ENCODE assay signal across 9 cellular contexts in the genomic region with DNA sequence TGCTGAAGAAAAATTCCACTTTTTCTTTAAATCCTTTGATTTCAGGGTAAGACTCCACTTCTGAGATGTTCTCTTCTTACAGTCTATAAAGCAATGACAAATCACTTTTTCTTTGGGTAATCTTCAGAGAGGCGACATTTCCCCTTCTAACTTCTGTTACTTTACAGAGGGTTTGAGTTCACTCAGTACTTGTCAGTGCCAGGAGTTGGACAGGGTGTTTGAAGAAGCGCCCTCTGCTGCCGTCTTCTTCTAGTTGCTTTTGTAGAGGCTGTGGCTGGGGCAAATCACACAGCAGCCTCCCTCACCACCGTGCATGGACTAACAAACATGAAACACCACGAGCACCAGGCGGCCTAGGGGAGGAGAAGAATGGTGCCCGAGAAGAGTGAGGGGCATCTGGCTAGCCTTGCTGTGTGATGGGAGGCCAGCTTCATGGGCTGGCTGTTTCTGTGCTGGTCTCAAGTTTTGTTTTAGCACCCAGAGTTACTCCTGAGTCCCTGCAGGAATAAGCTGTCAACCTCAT. TPM values are rescaled to one million over a fixed set of nuclear protein-coding genes. Genes with fewer than 3 reads are reported as not detected.
A peak's percentile ranks its signal among the peaks of the same experiment; 100 is the strongest.
DNase-seq lines count a peak whose midpoint lies in the region; TF ChIP-seq lines count a peak whose summit lies in the region.
"Had no signal": no experiment of that assay in that cellular context is flagged by ENCODE, and none has a peak within 500 bp of the region (broad histone marks: within the 10 kb centered on the region; RNA-seq: fewer than 3 reads in every experiment).

Gene CD80 (minus strand): TSS at position 174 of the 523 bp plus-strand sequence. CDS start 1,886 bp downstream, outside the sequence.

- H3K9me3 ChIP-seq in MG63 (no peaks in the 10 kb centered on the region), WERI-Rb-1 (ENCODE audit: severe bottlenecking) (no peaks in the 10 kb centered on the region)

- TF ChIP-seq CTCF in GM12875 (IDR thresholded peaks at IDR 0.05; ENCODE audit: borderline replicate concordance, insufficient read depth, low read depth, low read length) (peak; percentile 72), HFFc6 (IDR thresholded peaks at IDR 0.05) (peak; percentile 71), WERI-Rb-1 (IDR thresholded peaks at IDR 0.05; ENCODE audit: low read depth, low read length) (peak; percentile 64)

- peaks cover 14% of the 10 kb centered on the region for H3K27me3 Mint-ChIP-seq in HFFc6 (ENCODE audit: insufficient read depth)

- peak within 1 kb of the TSS; percentile 1; the same call in 1 of the 2 replicates for H3K4me3 Mint-ChIP-seq in HFFc6

- H3K9me3 Mint-ChIP-seq in HFFc6, result no peaks in the 10 kb centered on the region

- peak; percentile 35 for DNase-seq in 8988T
- peak; percentile 48 for DNase-seq in HFFc6
- DNase-seq in MG63, result peak; percentile 48
- peak; percentile 68 for DNase-seq in WERI-Rb-1
- DNase-seq in dermis blood vessel endothelial cell, result peak; percentile 65
- DNase-seq in mucosa of gallbladder (ENCODE audit: low spot score), result peak; percentile 74
- DNase-seq in NCI-H1048 (lab: John Stamatoyannopoulos, UW), result no peak

- no peaks in the 10 kb centered on the region for H3K4me1 Mint-ChIP-seq in HFFc6 (ENCODE audit: low read depth)

- H3K36me3 ChIP-seq in MG63 (no peaks in the 10 kb centered on the region), WERI-Rb-1 (no peaks in the 10 kb centered on the region)

- no peak within 1 kb of the TSS for H3K27ac Mint-ChIP-seq in HFFc6

- H3K27me3 ChIP-seq in MG63, result no peaks in the 10 kb centered on the region
- peaks cover 21% of the 10 kb centered on the region for H3K27me3 ChIP-seq in WERI-Rb-1 (ENCODE audit: insufficient read depth, low read depth, severe bottlenecking)

- no peak within 1 kb of the TSS for H3K27ac ChIP-seq in WERI-Rb-1

- H3K4me3 ChIP-seq in GM12875 (ENCODE audit: low read depth, low read length) (peak within 1 kb of the TSS; percentile 47), MG63 (no peak within 1 kb of the TSS), WERI-Rb-1 (ENCODE audit: low read depth, low read length) (no peak within 1 kb of the TSS)

- no peaks in the 10 kb centered on the region for H3K36me3 Mint-ChIP-seq in HFFc6 (ENCODE audit: low read depth)

RNA-seq across cellular contexts. Expression of gene CD80, which starts in this region (rescaled TPM):
- not detected for total RNA-seq in HFFc6 (2021; fragmentation: NEBNext Ultra II Directional; extraction: Animal tissue kit (Norgen Biotek cat#: 25700))
- not detected in 2 replicates for total RNA-seq in MG63 (2014; rRNA removed; shearing (Covaris generic); ENCODE audit: low replicate concordance)
- total RNA-seq in dermis blood vessel endothelial cell, result 0.14 and 0.17 TPM in 2 replicates
- 0.46 TPM for total RNA-seq in mucosa of gallbladder
- total RNA-seq: pulmonary artery endothelial cell had no signal

Comparison
In these comparisons a context has a peak if more than half of its experiments do, and no peak if none do; other contexts are left out.
1. Peak in DNase-seq in HFFc6; RNA of the gene not detected or under 1 TPM.
2. Peak in DNase-seq in MG63; RNA of the gene not detected or under 1 TPM.
3. Peak in DNase-seq in dermis blood vessel endothelial cell; RNA of the gene not detected or under 1 TPM.
4. Peak in DNase-seq in mucosa of gallbladder; RNA of the gene not detected or under 1 TPM.